Comparison of ENCODE assay signal across 8 cellular contexts in genomic region chr4:123505077-123505456, GRCh38.
DNase-seq lines count a peak whose midpoint lies in the region; ATAC-seq, FAIRE-seq and TF ChIP-seq lines count a peak whose summit lies in the region.

No MANE protein-coding gene starts in this region.

- FAIRE-seq in HTR-8/SVneo (lab: Jason Lieb, UNC) (no peak), frontal cortex (lab: Jason Lieb, UNC) (no peak)

- no peak for DNase-seq in activated T-cell treated with anti-CD3 and anti-CD28 coated beads, Interleukin-2, amount 50 U/mL, for 72 hours
- no peak for DNase-seq in activated T-cell treated with anti-CD3 and anti-CD28 coated beads for 4 hours
- DNase-seq in T-helper 17 cell: no peak
- no peak for DNase-seq in right atrium auricular region (ENCODE audit: low spot score)
- DNase-seq in skeletal muscle cell (ENCODE audit: low read depth): no peak
- DNase-seq in HTR-8/SVneo (ENCODE audit: insufficient read length, low spot score): no peak
- DNase-seq in frontal cortex (ENCODE audit: low spot score in 2 of 2): no peak

- no peak for TF ChIP-seq CTCF in right atrium auricular region (IDR thresholded peaks at IDR 0.05)

- H3K36me3 Mint-ChIP-seq in activated T-cell treated with anti-CD3 and anti-CD28 coated beads, Interleukin-2, amount 50 U/mL, for 72 hours (ENCODE audit: insufficient read depth in 2 of 2): peaks cover 4 to 5% of the 10 kb centered on the region in 2 donors
- H3K36me3 Mint-ChIP-seq in T-helper 17 cell (ENCODE audit: low read depth): no peaks in the 10 kb centered on the region

- H3K4me1 ChIP-seq in right atrium auricular region: peaks cover 0 to 5% of the 10 kb centered on the region in 2 donors

- H3K27me3 ChIP-seq in right atrium auricular region: no peaks in the 10 kb centered on the region

- H3K4me3 Mint-ChIP-seq in activated T-cell treated with anti-CD3 and anti-CD28 coated beads, Interleukin-2, amount 50 U/mL, for 72 hours: peak overlapping the region; percentile 86 to 87
- peak overlapping the region; percentile 85 for H3K4me3 Mint-ChIP-seq in T-helper 17 cell

- peaks cover 18% of the 10 kb centered on the region for H3K4me1 Mint-ChIP-seq in activated T-cell treated with anti-CD3 and anti-CD28 coated beads, Interleukin-2, amount 50 U/mL, for 72 hours (ENCODE audit: low read depth)
- H3K4me1 Mint-ChIP-seq in T-helper 17 cell: peaks cover 6% of the 10 kb centered on the region

- H3K27ac ChIP-seq in right atrium auricular region: peak overlapping the region; percentile 61 to 65

- ATAC-seq in activated T-cell treated with anti-CD3 and anti-CD28 coated beads, Interleukin-2, amount 50 U/mL, for 72 hours (replicated peaks in 1 of 2): no peak
- ATAC-seq in T-helper 17 cell (no peak), HG03442 (IDR thresholded peaks at IDR 0.05; ENCODE audit: unreplicated experiment) (no peak)

- no peaks in the 10 kb centered on the region for H3K36me3 ChIP-seq in right atrium auricular region

- H3K4me3 ChIP-seq in right atrium auricular region: peak overlapping the region; percentile 44 to 60
- H3K4me3 ChIP-seq in skeletal muscle cell (ENCODE audit: low read depth, low read length): peak overlapping the region; percentile 57

- no peak overlapping the region for H3K27ac Mint-ChIP-seq in activated T-cell treated with anti-CD3 and anti-CD28 coated beads, Interleukin-2, amount 50 U/mL, for 72 hours
- H3K27ac Mint-ChIP-seq in T-helper 17 cell: no peak overlapping the region

- H3K9me3 Mint-ChIP-seq in activated T-cell treated with anti-CD3 and anti-CD28 coated beads, Interleukin-2, amount 50 U/mL, for 72 hours: peaks cover 2% of the 10 kb centered on the region in 2 donors

- no peaks in the 10 kb centered on the region for H3K9me3 ChIP-seq in T-helper 17 cell (ENCODE audit: control insufficient read depth, low read length, poor library complexity, severe bottlenecking)
- no peaks in the 10 kb centered on the region for H3K9me3 ChIP-seq in right atrium auricular region

- peaks cover 45% of the 10 kb centered on the region for H3K27me3 Mint-ChIP-seq in activated T-cell treated with anti-CD3 and anti-CD28 coated beads, Interleukin-2, amount 50 U/mL, for 72 hours (ENCODE audit: low read depth)
- H3K27me3 Mint-ChIP-seq in T-helper 17 cell: peaks cover 51% of the 10 kb centered on the region
